In the genomic region with DNA sequence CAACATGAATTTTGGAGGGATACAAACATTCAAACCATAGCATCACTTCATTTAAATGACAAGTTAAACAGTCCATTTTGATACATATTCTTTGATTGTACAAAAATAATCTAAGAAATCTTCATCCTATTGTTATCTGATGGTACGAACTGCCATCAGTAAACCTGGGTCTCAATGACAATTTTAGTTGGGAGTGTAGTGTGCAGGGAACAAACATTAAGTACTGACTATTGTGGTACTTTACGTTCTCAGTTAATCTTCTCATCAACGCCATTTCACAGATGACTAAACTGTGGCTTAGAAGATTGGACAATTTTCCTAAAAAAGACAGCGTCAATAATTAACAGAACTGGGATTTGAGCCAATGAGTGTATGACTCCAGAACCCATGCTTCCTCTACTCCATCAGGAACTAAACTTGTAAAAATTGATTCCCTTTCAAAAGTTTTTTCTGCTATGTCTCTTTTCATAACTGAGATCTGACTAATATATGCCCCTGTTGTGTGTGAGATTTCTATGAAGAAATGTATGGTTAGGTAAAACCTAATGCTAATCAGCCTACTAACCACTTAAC, we compare ENCODE assay signal across 2 cellular contexts.
TF ChIP-seq lines count a peak whose summit lies in the region.

No MANE protein-coding gene starts in this region.

TF ChIP-seq in HepG2, 621 proteins besides CTCF, POLR2A, EP300 and RAD21:
- TF ChIP-seq GLI4 (CRISPR knock-in tag; IDR thresholded peaks at IDR 0.05; ENCODE audit: borderline replicate concordance) (no peak), REXO4 (CRISPR knock-in tag; IDR thresholded peaks at IDR 0.05; ENCODE audit: borderline replicate concordance) (no peak)
- TF ChIP-seq, protein P1, sequence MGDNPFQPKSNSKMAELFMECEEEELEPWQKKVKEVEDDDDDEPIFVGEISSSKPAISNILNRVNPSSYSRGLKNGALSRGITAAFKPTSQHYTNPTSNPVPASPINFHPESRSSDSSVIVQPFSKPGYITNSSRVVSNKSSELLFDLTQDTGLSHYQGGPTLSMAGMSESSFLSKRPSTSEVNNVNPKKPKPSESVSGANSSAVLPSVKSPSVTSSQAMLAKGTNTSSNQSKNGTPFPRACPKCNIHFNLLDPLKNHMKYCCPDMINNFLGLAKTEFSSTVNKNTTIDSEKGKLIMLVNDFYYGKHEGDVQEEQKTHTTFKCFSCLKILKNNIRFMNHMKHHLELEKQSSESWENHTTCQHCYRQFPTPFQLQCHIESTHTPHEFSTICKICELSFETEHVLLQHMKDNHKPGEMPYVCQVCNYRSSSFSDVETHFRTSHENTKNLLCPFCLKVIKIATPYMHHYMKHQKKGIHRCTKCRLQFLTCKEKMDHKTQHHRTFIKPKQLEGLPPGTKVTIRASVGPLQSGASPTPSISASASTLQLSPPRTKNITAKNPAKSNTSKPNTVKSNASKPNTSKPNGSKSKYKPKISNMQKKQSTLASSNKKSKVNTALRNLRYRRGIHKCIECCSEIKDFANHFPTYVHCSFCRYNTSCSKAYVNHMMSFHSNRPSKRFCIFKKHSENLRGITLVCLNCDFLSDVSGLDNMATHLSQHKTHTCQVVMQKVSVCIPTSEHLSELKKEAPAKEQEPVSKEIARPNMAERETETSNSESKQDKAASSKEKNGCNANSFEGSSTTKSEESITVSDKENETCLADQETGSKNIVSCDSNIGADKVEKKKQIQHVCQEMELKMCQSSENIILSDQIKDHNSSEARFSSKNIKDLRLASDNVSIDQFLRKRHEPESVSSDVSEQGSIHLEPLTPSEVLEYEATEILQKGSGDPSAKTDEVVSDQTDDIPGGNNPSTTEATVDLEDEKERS (CRISPR knock-in tag; IDR thresholded peaks at IDR 0.05) = no peak
- TF ChIP-seq, protein P2, sequence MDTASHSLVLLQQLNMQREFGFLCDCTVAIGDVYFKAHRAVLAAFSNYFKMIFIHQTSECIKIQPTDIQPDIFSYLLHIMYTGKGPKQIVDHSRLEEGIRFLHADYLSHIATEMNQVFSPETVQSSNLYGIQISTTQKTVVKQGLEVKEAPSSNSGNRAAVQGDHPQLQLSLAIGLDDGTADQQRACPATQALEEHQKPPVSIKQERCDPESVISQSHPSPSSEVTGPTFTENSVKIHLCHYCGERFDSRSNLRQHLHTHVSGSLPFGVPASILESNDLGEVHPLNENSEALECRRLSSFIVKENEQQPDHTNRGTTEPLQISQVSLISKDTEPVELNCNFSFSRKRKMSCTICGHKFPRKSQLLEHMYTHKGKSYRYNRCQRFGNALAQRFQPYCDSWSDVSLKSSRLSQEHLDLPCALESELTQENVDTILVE (CRISPR knock-in tag; IDR thresholded peaks at IDR 0.05) = no peak
- TF ChIP-seq, protein P3, sequence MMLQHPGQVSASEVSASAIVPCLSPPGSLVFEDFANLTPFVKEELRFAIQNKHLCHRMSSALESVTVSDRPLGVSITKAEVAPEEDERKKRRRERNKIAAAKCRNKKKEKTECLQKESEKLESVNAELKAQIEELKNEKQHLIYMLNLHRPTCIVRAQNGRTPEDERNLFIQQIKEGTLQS (CRISPR knock-in tag; IDR thresholded peaks at IDR 0.05) = no peak

TF ChIP-seq in endothelial cell of umbilical vein, 7 proteins besides CTCF, POLR2A, EP300 and RAD21:
- TF ChIP-seq, protein P4, sequence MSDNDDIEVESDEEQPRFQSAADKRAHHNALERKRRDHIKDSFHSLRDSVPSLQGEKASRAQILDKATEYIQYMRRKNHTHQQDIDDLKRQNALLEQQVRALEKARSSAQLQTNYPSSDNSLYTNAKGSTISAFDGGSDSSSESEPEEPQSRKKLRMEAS (IDR thresholded peaks at IDR 0.05; ENCODE audit: insufficient read depth, insufficient read length) = no peak
- no peak for TF ChIP-seq JUN (IDR thresholded peaks at IDR 0.05; ENCODE audit: borderline replicate concordance, insufficient read depth, insufficient read length, low read depth)
- peak; percentile 20 for TF ChIP-seq GATA2 (IDR thresholded peaks at IDR 0.05; ENCODE audit: insufficient read depth, insufficient read length, low read depth, low read length)
- no peak for TF ChIP-seq POLR2AphosphoS5 (IDR thresholded peaks at IDR 0.05; ENCODE audit: insufficient read depth, low read depth, low read length)
TF ChIP-seq in endothelial cell of umbilical vein: peak in this region for 1.
